Comparison of ENCODE assay signal across 8 cellular contexts in the genomic region with DNA sequence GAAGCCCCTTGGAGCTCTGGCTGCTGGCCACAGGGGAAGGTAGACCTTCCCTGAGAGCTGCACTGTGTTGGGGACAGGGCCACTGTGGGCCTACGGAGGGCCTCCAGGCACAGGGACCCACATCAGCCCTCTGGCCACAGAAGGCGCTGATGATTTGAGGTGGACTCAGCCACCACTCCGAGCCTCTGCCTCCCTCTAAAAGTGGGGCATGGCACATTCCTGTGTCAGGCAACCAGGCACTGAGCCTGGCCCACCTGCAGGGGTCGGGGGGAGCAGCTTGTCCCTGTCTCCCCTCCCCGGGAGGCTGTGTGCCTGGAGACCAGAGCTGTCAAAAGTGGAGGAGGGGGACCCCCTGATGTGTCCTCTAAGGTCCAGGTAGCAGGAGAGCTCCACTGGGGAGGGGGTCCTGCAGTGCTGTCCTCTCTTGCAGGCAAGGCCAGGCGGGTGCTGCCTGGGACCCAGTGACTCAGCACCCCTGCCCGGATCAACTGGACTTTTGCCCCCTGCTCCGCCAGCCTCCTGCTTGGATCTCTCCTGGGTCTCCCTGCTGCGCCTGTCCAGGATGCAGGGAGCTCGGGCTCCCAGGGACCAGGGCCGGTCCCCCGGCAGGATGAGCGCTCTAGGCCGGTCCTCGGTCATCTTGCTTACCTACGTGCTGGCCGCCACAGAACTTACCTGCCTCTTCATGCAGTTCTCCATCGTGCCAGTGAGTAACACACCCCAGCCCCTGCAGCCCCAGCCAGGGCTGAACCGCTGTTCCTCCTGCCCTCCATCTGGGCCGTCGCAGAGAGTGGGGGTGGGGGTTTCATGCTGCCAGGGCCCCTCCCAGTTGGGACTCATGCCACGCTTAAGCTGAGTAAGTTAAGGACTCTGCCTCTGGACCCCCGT. TPM values are rescaled to one million over a fixed set of nuclear protein-coding genes. Genes with fewer than 3 reads are reported as not detected.
DNase-seq lines count a peak whose midpoint lies in the region; ATAC-seq and TF ChIP-seq lines count a peak whose summit lies in the region.

No MANE protein-coding gene starts in this region.

- no peaks in the 10 kb centered on the region for H3K27me3 ChIP-seq in effector memory CD4-positive, alpha-beta T cell (replicated peaks; ENCODE audit: control insufficient read depth, insufficient read depth, low read length, poor library complexity, severe bottlenecking)
- H3K27me3 ChIP-seq in neuron (ENCODE audit: insufficient read depth, low read length), result no peaks in the 10 kb centered on the region

- H3K9me3 Mint-ChIP-seq in Calu3 (ENCODE audit: low read depth, unreplicated experiment) (peaks cover 7% of the 10 kb centered on the region), IgD-negative memory B cell (peaks cover 0 to 4% (median 1%) of the 10 kb centered on the region in 3 donors)

- no TSS peak for BruUV-seq in Calu3 (replicated peaks; lab: Mats Ljungman, UMichigan)

- CTCF ChIA-PET in Calu3 (lab: Charles Lee), result interaction anchor here (1.3 to 3.5 kb wide), 6 partner anchors 9 to 370 kb away, joined by 3 to 24 read pairs (median 6); a partner anchor contains a TSS

- no peak for ATAC-seq in GM18909 (IDR thresholded peaks at IDR 0.05; ENCODE audit: poor library complexity, unreplicated experiment)
- ATAC-seq in HG02588 (IDR thresholded peaks at IDR 0.05; ENCODE audit: unreplicated experiment), result no peak

- peak; percentile 23 for TF ChIP-seq CTCF in Calu3 (IDR thresholded peaks at IDR 0.05; ENCODE audit: unreplicated experiment)

- H3K27ac Mint-ChIP-seq in Calu3 (ENCODE audit: unreplicated experiment), result peak overlapping the region; percentile 52
- no peak overlapping the region for H3K27ac Mint-ChIP-seq in IgD-negative memory B cell

- H3K36me3 ChIP-seq in effector memory CD4-positive, alpha-beta T cell (ENCODE audit: control insufficient read depth, insufficient read depth, low read length), result no peaks in the 10 kb centered on the region
- H3K36me3 ChIP-seq in neuron (ENCODE audit: insufficient read depth, low read length), result no peaks in the 10 kb centered on the region

- H3K4me3 ChIP-seq in effector memory CD4-positive, alpha-beta T cell (ENCODE audit: insufficient read depth, low read depth, low read length, poor library complexity, severe bottlenecking), result peak overlapping the region; percentile 79
- peak overlapping the region; percentile 49 for H3K4me3 ChIP-seq in neuron (ENCODE audit: low read length)

- intact Hi-C loops in Calu3 (cut with micrococcal nuclease; ENCODE audit: unreplicated experiment), result no loop called here

- H3K4me1 Mint-ChIP-seq in Calu3 (ENCODE audit: low read depth, unreplicated experiment), result peaks cover 60% of the 10 kb centered on the region
- H3K4me1 Mint-ChIP-seq in IgD-negative memory B cell, result peaks cover 9 to 23% (median 15%) of the 10 kb centered on the region in 3 donors

- H3K4me1 ChIP-seq in effector memory CD4-positive, alpha-beta T cell (ENCODE audit: control insufficient read depth, insufficient read depth, low read length, poor library complexity, severe bottlenecking), result peaks cover 31% of the 10 kb centered on the region
- H3K4me1 ChIP-seq in neuron (ENCODE audit: insufficient read depth, low read length), result peaks cover 15% of the 10 kb centered on the region

- H3K36me3 Mint-ChIP-seq in Calu3 (ENCODE audit: insufficient read depth, unreplicated experiment) (peaks cover 47% of the 10 kb centered on the region), IgD-negative memory B cell (peaks cover 10% of the 10 kb centered on the region)

- no peak overlapping the region for H2AFZ ChIP-seq in neuron (ENCODE audit: low read depth, low read length)

- H3K4me3 Mint-ChIP-seq in Calu3 (ENCODE audit: low read depth, unreplicated experiment), result peak overlapping the region; percentile 76
- H3K4me3 Mint-ChIP-seq in IgD-negative memory B cell, result peak overlapping the region; percentile 77 to 92 (median 83)

- H3K27me3 Mint-ChIP-seq in Calu3 (ENCODE audit: unreplicated experiment) (no peaks in the 10 kb centered on the region), IgD-negative memory B cell (peaks cover 4% of the 10 kb centered on the region)

- peak overlapping the region; percentile 52 for H3K27ac ChIP-seq in effector memory CD4-positive, alpha-beta T cell (ENCODE audit: insufficient read depth, low read length, poor library complexity, severe bottlenecking)

- peak; percentile 61 for DNase-seq in Calu3
- DNase-seq in effector memory CD4-positive, alpha-beta T cell, result no peak
- no peak for DNase-seq in activated naive CD4-positive, alpha-beta T cell (lab: John Stamatoyannopoulos, UW)
- no peak for DNase-seq in COLO829 (ENCODE audit: low spot score)

- no peaks in the 10 kb centered on the region for H3K9me3 ChIP-seq in effector memory CD4-positive, alpha-beta T cell (ENCODE audit: control insufficient read depth, low read length)
- H3K9me3 ChIP-seq in neuron (ENCODE audit: low read length), result no peaks in the 10 kb centered on the region

RNA-seq across cellular contexts. Expression of a gene that starts 17.5 kb away (rescaled TPM):
- 2.2 and 2.4 TPM in 2 replicates for total RNA-seq in Calu3 (2022)
- polyA plus RNA-seq in IgD-negative memory B cell, result not detected

RNA-seq across cellular contexts. Expression of a gene that starts 26.2 kb away (rescaled TPM):
- 111 and 142 TPM in 2 replicates for total RNA-seq in Calu3 (2022)
- not detected for polyA plus RNA-seq in IgD-negative memory B cell
